In genomic region chr9:136588663-136589464, GRCh38 we compare ENCODE assay signal across 12 cellular contexts. TPM values are rescaled to one million over a fixed set of nuclear protein-coding genes. Genes with fewer than 3 reads are reported as not detected.
A peak's percentile ranks its signal among the peaks of the same experiment; 100 is the strongest.
DNase-seq lines count a peak whose midpoint lies in the region; ATAC-seq, FAIRE-seq and TF ChIP-seq lines count a peak whose summit lies in the region.
"Had no signal": no experiment of that assay in that cellular context is flagged by ENCODE, and none has a peak within 500 bp of the region (broad histone marks: within the 10 kb centered on the region; RNA-seq: fewer than 3 reads in every experiment).

No MANE protein-coding gene starts in this region.

- WGBS in A549 (ENCODE audit: missing lambda C conversion rate): 78% methylated on average over 13 of the region's 21 CpGs
- WGBS in mesodermal cell (ENCODE audit: insufficient coverage in 2 of 2), 2 experiments: 49 to 61% methylated on average over 15 of the region's 21 CpGs

- H3K9me3 Mint-ChIP-seq in activated T-cell treated with anti-CD3 and anti-CD28 coated beads, Interleukin-2, amount 50 U/mL, for 72 hours: no peaks in the 10 kb centered on the region

- H3K27ac ChIP-seq in A549: peak overlapping the region in 1 of 2 experiments; percentile 67; a peak in 3 of 6 replicates
- H3K27ac ChIP-seq in mesodermal cell (ENCODE audit: low read depth, low read length, severe bottlenecking): peak overlapping the region; percentile 98
- H3K27ac ChIP-seq: SJCRH30 had no signal

- FAIRE-seq in A549 (lab: Jason Lieb, UNC): no peak

- TF ChIP-seq EP300 in A549 (IDR thresholded peaks at IDR 0.05): no peak

- no peak for TF ChIP-seq CTCF in A549 (IDR thresholded peaks at IDR 0.05)
- TF ChIP-seq CTCF in GM13977 (IDR thresholded peaks at IDR 0.05; ENCODE audit: extremely low read depth, insufficient read depth, missing control alignments): no peak

- peak overlapping the region; percentile 8; the same call in 1 of the 3 replicates for H3K4me2 ChIP-seq in A549

- no peak for TF ChIP-seq RAD21 in A549 (conservative IDR thresholded peaks at IDR 0.05 in 1 of 2, IDR thresholded peaks at IDR 0.05 in 1 of 2)

- no peak for TF ChIP-seq POLR2A in A549 (IDR thresholded peaks at IDR 0.05; ENCODE audit: low read length)

- H3K9me3 ChIP-seq in A549 (no peaks in the 10 kb centered on the region), mesodermal cell (ENCODE audit: control insufficient read depth, low read length) (no peaks in the 10 kb centered on the region)
- H3K9me3 ChIP-seq: left lung, SJCRH30 had no signal

- POLR2A ChIA-PET in A549 (lab: Yijun Ruan, JAX): no interaction called here

- H3K36me3 Mint-ChIP-seq in activated T-cell treated with anti-CD3 and anti-CD28 coated beads, Interleukin-2, amount 50 U/mL, for 72 hours (ENCODE audit: insufficient read depth in 2 of 2): no peaks in the 10 kb centered on the region

- H3K4me1 Mint-ChIP-seq in activated T-cell treated with anti-CD3 and anti-CD28 coated beads, Interleukin-2, amount 50 U/mL, for 72 hours (ENCODE audit: low read depth): peaks cover 14% of the 10 kb centered on the region

- no peaks in the 10 kb centered on the region for H3K27me3 Mint-ChIP-seq in activated T-cell treated with anti-CD3 and anti-CD28 coated beads, Interleukin-2, amount 50 U/mL, for 72 hours (ENCODE audit: low read depth)

- in situ Hi-C loops in GM13977 (cut with MboI; ENCODE audit: low pct_unique_long_range_greater_than_20kb, low sequenced_read_pairs, unreplicated experiment): no loop called here

- 0 out of 3 replicates have a peak, but pooled peaks cover 9% of the 10 kb centered on the region for H3K4me1 ChIP-seq in A549
- peaks cover 29% of the 10 kb centered on the region for H3K4me1 ChIP-seq in mesodermal cell (ENCODE audit: control insufficient read depth, insufficient read depth, low read length, poor library complexity, severe bottlenecking)

- DNase-seq in A549 (ENCODE audit: low read depth in 1 of 2, low spot score in 1 of 2) (no peak), GM13977 (ENCODE audit: low spot score) (peak; percentile 53), DMS79 (lab: John Stamatoyannopoulos, UW) (no peak), NOMO-1 treated with dmso at 0.1 percent for 144 hours (lab: John Stamatoyannopoulos, UW; ENCODE audit: unreplicated experiment) (no peak), NCI-H1436 (lab: John Stamatoyannopoulos, UW) (no peak)
- DNase-seq in activated T-cell treated with anti-CD3 and anti-CD28 coated beads, Interleukin-2, amount 50 U/mL, for 72 hours: peak in 1 of 2 donors; percentile 27
- DNase-seq: activated CD4-positive, alpha-beta T cell treated with anti-CD3 and anti-CD28 coated beads, Interleukin-2, amount 50 U/mL, for 48 hours; NCI-H345 had no signal

- H3K4me3 ChIP-seq in A549: no peak overlapping the region
- no peak overlapping the region for H3K4me3 ChIP-seq in mesodermal cell (ENCODE audit: extremely low read depth, insufficient read depth, low read length, poor library complexity, severe bottlenecking)
- H3K4me3 ChIP-seq: left lung, SJCRH30 had no signal

- no peak overlapping the region for H3K27ac Mint-ChIP-seq in activated T-cell treated with anti-CD3 and anti-CD28 coated beads, Interleukin-2, amount 50 U/mL, for 72 hours

- H3K4me3 Mint-ChIP-seq in activated T-cell treated with anti-CD3 and anti-CD28 coated beads, Interleukin-2, amount 50 U/mL, for 72 hours: peak overlapping the region; percentile 25 to 60

- H3K36me3 ChIP-seq in mesodermal cell (ENCODE audit: control insufficient read depth, insufficient read depth, low read length): no peaks in the 10 kb centered on the region
- H3K36me3 ChIP-seq: left lung, SJCRH30 had no signal

- CTCF ChIA-PET in A549 (lab: Yijun Ruan, JAX): interaction anchor here (1.6 to 2.8 kb wide), 3 partner anchors 36 to 101 kb away, joined by 4 to 10 read pairs (median 6); no protein-coding TSS in a partner anchor

- peak in 1 of 2 experiments; percentile 14; a peak in 3 of 6 replicates for ATAC-seq in A549
- ATAC-seq in activated T-cell treated with anti-CD3 and anti-CD28 coated beads, Interleukin-2, amount 50 U/mL, for 72 hours (replicated peaks in 1 of 2): peak; percentile 63 to 80
- no peak for ATAC-seq in GM21515 (IDR thresholded peaks at IDR 0.05; ENCODE audit: unreplicated experiment)
- ATAC-seq: left lung had no signal

TF ChIP-seq in A549, 52 proteins besides CTCF, POLR2A, EP300 and RAD21:
- TF ChIP-seq, protein P1, sequence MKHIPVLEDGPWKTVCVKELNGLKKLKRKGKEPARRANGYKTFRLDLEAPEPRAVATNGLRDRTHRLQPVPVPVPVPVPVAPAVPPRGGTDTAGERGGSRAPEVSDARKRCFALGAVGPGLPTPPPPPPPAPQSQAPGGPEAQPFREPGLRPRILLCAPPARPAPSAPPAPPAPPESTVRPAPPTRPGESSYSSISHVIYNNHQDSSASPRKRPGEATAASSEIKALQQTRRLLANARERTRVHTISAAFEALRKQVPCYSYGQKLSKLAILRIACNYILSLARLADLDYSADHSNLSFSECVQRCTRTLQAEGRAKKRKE (CRISPR knock-in tag; IDR thresholded peaks at IDR 0.05; ENCODE audit: low read depth): no peak
- no peak for TF ChIP-seq PBX3 (IDR thresholded peaks at IDR 0.05)
- no peak for TF ChIP-seq CBX2 (IDR thresholded peaks at IDR 0.05; ENCODE audit: borderline replicate concordance, low read depth)
- no peak for TF ChIP-seq EHMT2 (IDR thresholded peaks at IDR 0.05; ENCODE audit: low read depth)
- no peak for TF ChIP-seq CEBPB (IDR thresholded peaks at IDR 0.05)
- TF ChIP-seq HOXA7 (CRISPR knock-in tag; IDR thresholded peaks at IDR 0.05): no peak
- TF ChIP-seq, protein P2, sequence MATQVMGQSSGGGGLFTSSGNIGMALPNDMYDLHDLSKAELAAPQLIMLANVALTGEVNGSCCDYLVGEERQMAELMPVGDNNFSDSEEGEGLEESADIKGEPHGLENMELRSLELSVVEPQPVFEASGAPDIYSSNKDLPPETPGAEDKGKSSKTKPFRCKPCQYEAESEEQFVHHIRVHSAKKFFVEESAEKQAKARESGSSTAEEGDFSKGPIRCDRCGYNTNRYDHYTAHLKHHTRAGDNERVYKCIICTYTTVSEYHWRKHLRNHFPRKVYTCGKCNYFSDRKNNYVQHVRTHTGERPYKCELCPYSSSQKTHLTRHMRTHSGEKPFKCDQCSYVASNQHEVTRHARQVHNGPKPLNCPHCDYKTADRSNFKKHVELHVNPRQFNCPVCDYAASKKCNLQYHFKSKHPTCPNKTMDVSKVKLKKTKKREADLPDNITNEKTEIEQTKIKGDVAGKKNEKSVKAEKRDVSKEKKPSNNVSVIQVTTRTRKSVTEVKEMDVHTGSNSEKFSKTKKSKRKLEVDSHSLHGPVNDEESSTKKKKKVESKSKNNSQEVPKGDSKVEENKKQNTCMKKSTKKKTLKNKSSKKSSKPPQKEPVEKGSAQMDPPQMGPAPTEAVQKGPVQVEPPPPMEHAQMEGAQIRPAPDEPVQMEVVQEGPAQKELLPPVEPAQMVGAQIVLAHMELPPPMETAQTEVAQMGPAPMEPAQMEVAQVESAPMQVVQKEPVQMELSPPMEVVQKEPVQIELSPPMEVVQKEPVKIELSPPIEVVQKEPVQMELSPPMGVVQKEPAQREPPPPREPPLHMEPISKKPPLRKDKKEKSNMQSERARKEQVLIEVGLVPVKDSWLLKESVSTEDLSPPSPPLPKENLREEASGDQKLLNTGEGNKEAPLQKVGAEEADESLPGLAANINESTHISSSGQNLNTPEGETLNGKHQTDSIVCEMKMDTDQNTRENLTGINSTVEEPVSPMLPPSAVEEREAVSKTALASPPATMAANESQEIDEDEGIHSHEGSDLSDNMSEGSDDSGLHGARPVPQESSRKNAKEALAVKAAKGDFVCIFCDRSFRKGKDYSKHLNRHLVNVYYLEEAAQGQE (IDR thresholded peaks at IDR 0.05): no peak
- TF ChIP-seq FOXS1 (CRISPR knock-in tag; IDR thresholded peaks at IDR 0.05): no peak
- TF ChIP-seq POLR2AphosphoS2 (conservative IDR thresholded peaks at IDR 0.05; ENCODE audit: low read length): no peak
- no peak for TF ChIP-seq SREBF2 (IDR thresholded peaks at IDR 0.05)
- no peak for TF ChIP-seq CBX8 (IDR thresholded peaks at IDR 0.05)
- no peak for TF ChIP-seq NR3C1 (IDR thresholded peaks at IDR 0.05)
- TF ChIP-seq ZNF302 (CRISPR knock-in tag; IDR thresholded peaks at IDR 0.05): no peak

RNA-seq across cellular contexts. Expression of gene NOTCH1, which starts 43.0 kb away (rescaled TPM):
- polyA plus RNA-seq in A549 (2011; rRNA removed): 0.88 and 1.2 TPM in 2 replicates
- 2.6 and 3.9 TPM in 2 replicates for polyA plus RNA-seq in A549 (2012; cell fraction: cytosol; rRNA removed)
- polyA plus RNA-seq in A549 (2012; cell fraction: nucleus; rRNA removed): 15.6 and 21.6 TPM in 2 replicates
- 4.6 to 6.4 TPM (median 5.7 TPM) in 3 replicates for polyA plus RNA-seq in A549 (2017; fragmentation: RNase III; extraction: RNeasy Plus Mini Kit Qiagen cat#74134 plus additional on column Dnase treatment)
- 1.7 and 2.4 TPM in 2 replicates for polyA minus RNA-seq in A549 (2011; rRNA and poly(A)+ RNA removed)
- 10 to 100 TPM; 71.6 to 84.2 TPM for total RNA-seq in activated T-cell treated with anti-CD3 and anti-CD28 coated beads, Interleukin-2, amount 50 U/mL, for 72 hours
- polyA plus RNA-seq in mesodermal cell (2013, experiment 1 of 2): 65.5 TPM
- polyA plus RNA-seq in mesodermal cell (2013, experiment 2 of 2): 44.0 TPM
